In the genomic region with DNA sequence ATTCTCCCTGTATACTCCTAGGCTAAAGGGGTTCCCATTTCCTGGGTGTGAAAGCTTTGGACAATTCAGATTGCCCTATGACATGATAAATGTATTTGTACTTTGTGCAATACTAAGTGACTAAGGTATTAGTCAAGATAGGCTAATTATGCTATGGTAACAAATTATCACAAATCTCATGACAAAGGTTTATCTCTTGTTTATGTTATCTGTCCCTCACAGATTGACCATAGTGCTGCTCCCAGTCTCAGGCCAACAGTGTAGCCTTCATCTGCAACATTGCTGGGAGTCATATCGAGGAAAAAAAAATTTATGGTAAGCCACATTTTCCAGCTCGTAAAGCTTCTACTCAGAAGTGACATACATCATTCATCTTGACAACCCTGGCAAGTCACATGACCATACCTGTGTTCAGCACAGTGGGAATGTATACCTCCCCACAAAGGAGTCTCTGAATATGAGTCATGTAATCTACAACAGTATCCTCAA, we compare ENCODE assay signal across 18 cellular contexts.
"Had no signal": no experiment of that assay in that cellular context is flagged by ENCODE, and none has a peak within 500 bp of the region (broad histone marks: within the 10 kb centered on the region; RNA-seq: fewer than 3 reads in every experiment).

No MANE protein-coding gene starts in this region.

- H3K4me1 ChIP-seq: colonic mucosa, upper lobe of left lung had no signal

- ATAC-seq: activated T-cell treated with anti-CD3 and anti-CD28 coated beads, Interleukin-2, amount 50 U/mL, for 72 hours; left ventricle myocardium superior had no signal

- H3K4me3 ChIP-seq: colonic mucosa, skin epidermis, upper lobe of left lung had no signal

- H3K27ac ChIP-seq: colonic mucosa, skin epidermis, upper lobe of left lung had no signal

- H3K36me3 ChIP-seq: colonic mucosa, upper lobe of left lung had no signal

- H3K9me3 ChIP-seq: colonic mucosa, upper lobe of left lung had no signal

- DNase-seq: activated B cell treated with CpG ODN at 0.5 μM for 24 hours; activated CD4-positive, alpha-beta T cell treated with anti-CD3 and anti-CD28 coated beads, Interleukin-2, amount 10 ng/mL, durations not matched to agents 24 days and 14 days; activated CD8-positive, alpha-beta memory T cell treated with anti-CD3 and anti-CD28 coated beads, Interleukin-2, amount 50 U/mL, for 48 hours; activated gamma-delta T cell treated with Interleukin-2 at 50 U/mL for 16 hours; activated T-cell treated with anti-CD3 and anti-CD28 coated beads, Interleukin-2, amount 50 U/mL, for 72 hours; amniotic stem cell; central memory CD4-positive, alpha-beta T cell; colonic mucosa; foreskin fibroblast; glutamatergic neuron; kidney glomerular epithelial cell; left ventricle myocardium superior; occipital lobe; stimulated activated CD4-positive, alpha-beta T cell treated with anti-CD3 and anti-CD28 coated beads, Interleukin-15, amount 100 ng/mL, for 24 hours; stimulated activated CD4-positive, alpha-beta T cell treated with anti-CD3 and anti-CD28 coated beads, Interleukin-4, amount 100 ng/mL, for 24 hours; stimulated activated naive CD4-positive, alpha-beta T cell treated with Interleukin-2 at 50 U/mL for 16 hours; upper lobe of left lung had no signal

- H3K27me3 ChIP-seq: colonic mucosa, upper lobe of left lung had no signal
